Comparison of ENCODE assay signal across 9 cellular contexts in the genomic region with DNA sequence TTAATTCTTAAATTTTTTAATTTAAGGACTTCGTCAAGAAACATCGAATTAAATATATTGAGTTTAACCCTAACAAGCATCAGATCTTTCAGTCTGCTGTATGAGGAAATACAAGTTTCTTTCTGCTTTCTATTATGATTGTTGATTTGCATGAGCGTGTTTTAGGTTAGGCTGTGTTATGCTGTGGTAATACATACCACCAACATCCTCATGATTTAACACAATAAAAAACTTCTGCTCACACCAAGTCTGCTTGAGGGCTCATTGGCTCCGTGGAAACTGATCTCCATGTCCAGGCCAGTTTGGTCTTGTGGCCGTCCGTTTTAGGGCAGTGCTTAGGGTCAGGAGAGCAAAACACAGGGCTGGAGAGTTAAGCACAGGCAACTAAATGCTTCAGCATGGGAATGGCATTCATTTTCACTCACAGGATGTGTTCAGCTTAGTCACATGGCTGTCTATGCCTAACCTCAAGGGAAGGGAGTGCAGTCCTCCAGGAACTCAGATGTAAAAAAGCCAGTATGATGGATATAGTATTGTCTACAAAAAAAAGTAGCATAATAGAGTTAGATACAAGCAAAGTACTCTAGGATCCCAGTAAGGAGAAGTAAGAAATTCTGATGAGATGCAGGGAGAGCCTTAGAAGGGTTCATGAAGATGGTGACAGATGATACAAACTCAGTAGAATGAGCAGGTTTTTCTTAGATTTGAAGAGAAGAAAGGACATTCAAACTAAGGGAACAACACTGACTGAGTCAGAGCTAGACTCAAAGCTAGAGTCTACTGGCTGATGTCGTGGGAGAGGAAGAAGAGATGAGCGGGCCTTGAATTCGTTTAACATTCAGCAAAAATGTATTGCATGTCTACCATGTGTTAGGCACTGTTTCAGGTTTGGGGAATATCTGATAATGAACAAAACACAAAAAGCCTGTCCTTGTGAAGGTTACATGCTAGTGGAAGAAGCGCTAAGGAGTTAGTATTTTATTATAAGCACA. TPM values are rescaled to one million over a fixed set of nuclear protein-coding genes. Genes with fewer than 3 reads are reported as not detected.
DNase-seq lines count a peak whose midpoint lies in the region; ATAC-seq, FAIRE-seq and TF ChIP-seq lines count a peak whose summit lies in the region.
"Had no signal": no experiment of that assay in that cellular context is flagged by ENCODE, and none has a peak within 500 bp of the region (broad histone marks: within the 10 kb centered on the region; RNA-seq: fewer than 3 reads in every experiment).

No MANE protein-coding gene starts in this region.

- TF ChIP-seq POLR2A in A549 (IDR thresholded peaks at IDR 0.05; ENCODE audit: low read length) (no peak), GM18505 (IDR thresholded peaks at IDR 0.05; ENCODE audit: borderline replicate concordance, extremely low read depth, insufficient read depth, insufficient read length) (no peak)

- peaks cover 60% of the 10 kb centered on the region for H4K20me1 ChIP-seq in keratinocyte (ENCODE audit: control insufficient read depth, extremely low read depth, insufficient read depth, low read length)

- no peak for FAIRE-seq in A549 (lab: Jason Lieb, UNC)
- peak; percentile 65 for FAIRE-seq in keratinocyte (lab: Jason Lieb, UNC)

- POLR2A ChIA-PET in A549 (lab: Yijun Ruan, JAX) (no interaction called here), HEK293 (lab: Yijun Ruan, JAX) (no interaction called here)

- H3K27ac ChIP-seq in A549 (peak overlapping the region in 1 of 2 experiments; percentile 52; a peak in 3 of 6 replicates), HEK293 (ENCODE audit: extremely low read depth, low read depth, low read length) (peak overlapping the region; percentile 50), keratinocyte (ENCODE audit: control insufficient read depth, insufficient read depth, low read length) (peak overlapping the region; percentile 59)

- H2AFZ ChIP-seq in keratinocyte (ENCODE audit: control insufficient read depth, low read length) = no peak overlapping the region

- H3K4me3 ChIP-seq in A549 (no peak overlapping the region), HEK293 (ENCODE audit: low read depth, low read length) (no peak overlapping the region), keratinocyte (ENCODE audit: control insufficient read depth in 2 of 3, extremely low read depth in 1 of 3, insufficient read depth in 2 of 3, low read depth in 1 of 3, low read length in 3 of 3) (peak overlapping the region in 1 of 3 experiments; percentile 4)

- peaks cover 3% of the 10 kb centered on the region for H3K9me1 ChIP-seq in keratinocyte (ENCODE audit: control insufficient read depth, extremely low read depth, insufficient read depth, low read length)

- no peaks in the 10 kb centered on the region for H3K27me3 ChIP-seq in keratinocyte (ENCODE audit: control insufficient read depth, extremely low read depth, insufficient read depth, low read length)

- H3K9ac ChIP-seq in keratinocyte (ENCODE audit: control insufficient read depth, extremely low read depth, insufficient read depth, low read length) = peak overlapping the region; percentile 9

- 79% methylated on average over 10 of the region's 10 CpGs for WGBS in A549 (ENCODE audit: missing lambda C conversion rate)

- TF ChIP-seq EP300 in A549 (IDR thresholded peaks at IDR 0.05) = no peak

- H3K4me2 ChIP-seq in A549 (peak overlapping the region; percentile 15; the same call in 2 of the 3 replicates), keratinocyte (ENCODE audit: control insufficient read depth, extremely low read depth, insufficient read depth, low read depth, low read length) (peak overlapping the region; percentile 58)

- dilution Hi-C loops in keratinocyte (cut with MboI; ENCODE audit: extremely low pct_ligation_motif_present, low sequenced_read_pairs) = no loop called here

- TF ChIP-seq RAD21 in A549 (conservative IDR thresholded peaks at IDR 0.05 in 1 of 2, IDR thresholded peaks at IDR 0.05 in 1 of 2) = no peak

- CTCF ChIA-PET in A549 (lab: Yijun Ruan, JAX) = interaction anchor here (0.6 to 3.9 kb wide), 2 partner anchors 11 to 83 kb away, joined by 3 to 16 read pairs; no protein-coding TSS in a partner anchor
- CTCF ChIA-PET in HEK293 (lab: Yijun Ruan, JAX) = interaction anchor here (1.0 kb wide), 1 partner anchor 11 kb away, joined by 3 read pairs; no protein-coding TSS in a partner anchor

- peaks cover 94% of the 10 kb centered on the region for H3K79me2 ChIP-seq in keratinocyte (ENCODE audit: control insufficient read depth, insufficient read depth, low read length)

- ATAC-seq in A549 (peak; percentile 30 to 67; a peak in 3 of 6 replicates), GM18505 (IDR thresholded peaks at IDR 0.05; ENCODE audit: unreplicated experiment) (no peak), GM21717 (IDR thresholded peaks at IDR 0.05; ENCODE audit: unreplicated experiment) (no peak)

- peaks cover 0 to 8% of the 10 kb centered on the region in 2 experiments; a peak in 1 of 3 replicates for H3K36me3 ChIP-seq in HEK293 (ENCODE audit: control insufficient read depth in 2 of 2, insufficient read depth in 1 of 2, low read length in 2 of 2)
- peaks cover 5 to 8% of the 10 kb centered on the region in 2 experiments for H3K36me3 ChIP-seq in keratinocyte (ENCODE audit: control insufficient read depth in 2 of 2, extremely low read depth in 1 of 2, insufficient read depth in 2 of 2, low read length in 2 of 2)

- H3K4me1 ChIP-seq in A549 = peaks cover 53% of the 10 kb centered on the region
- peaks cover 53% of the 10 kb centered on the region for H3K4me1 ChIP-seq in HEK293 (ENCODE audit: control insufficient read depth, insufficient read depth, low read length)
- H3K4me1 ChIP-seq in keratinocyte (ENCODE audit: control insufficient read depth, extremely low read depth, insufficient read depth, low read length) = peaks cover 53% of the 10 kb centered on the region

- no peak for DNase-seq in A549 (ENCODE audit: low read depth in 1 of 2, low spot score in 1 of 2)
- peak; percentile 97 for DNase-seq in amniotic epithelial cell (ENCODE audit: low read depth)
- DNase-seq in keratinocyte (ENCODE audit: low read depth, low spot score) = no peak
- no peak for DNase-seq in NCI-H345 treated with DMSO at 0.1 percent for 48 hours (lab: John Stamatoyannopoulos, UW; ENCODE audit: unreplicated experiment)
- DNase-seq in 8988T = no peak
- DNase-seq: stimulated activated CD4-positive, alpha-beta T cell treated with anti-CD3 and anti-CD28 coated beads, Interleukin-2, amount 100 ng/mL, for 24 hours had no signal

- TF ChIP-seq CTCF in A549 (IDR thresholded peaks at IDR 0.05) = no peak
- TF ChIP-seq CTCF in HEK293 (tag by site-specific recombination; IDR thresholded peaks at IDR 0.05) = no peak
- TF ChIP-seq CTCF in keratinocyte (optimal IDR thresholded peaks at IDR 0.05 in 1 of 3, IDR thresholded peaks at IDR 0.05 in 1 of 3, conservative IDR thresholded peaks at IDR 0.05 in 1 of 3; ENCODE audit: extremely low read depth in 1 of 3, insufficient read depth in 2 of 3, low read length in 3 of 3) = no peak

- H3K9me3 ChIP-seq in A549 (no peaks in the 10 kb centered on the region), HEK293 (ENCODE audit: control insufficient read depth, insufficient read depth, low read depth, low read length) (no peaks in the 10 kb centered on the region), keratinocyte (ENCODE audit: control insufficient read depth, low read depth, low read length) (no peaks in the 10 kb centered on the region)

TF ChIP-seq in A549, 52 proteins besides CTCF, POLR2A, EP300 and RAD21:
- TF ChIP-seq MAFK (IDR thresholded peaks at IDR 0.05; ENCODE audit: partially characterized antibody) (no peak), EHF (CRISPR knock-in tag; IDR thresholded peaks at IDR 0.05) (no peak), SMC3 (IDR thresholded peaks at IDR 0.05) (no peak)

TF ChIP-seq in HEK293, 187 proteins besides CTCF, POLR2A, EP300 and RAD21:
- TF ChIP-seq ZBTB48 (tag by site-specific recombination; IDR thresholded peaks at IDR 0.05) (0 out of 2 replicates have a peak, but pooled peaks have one; percentile 13), ZNF777 (tag by site-specific recombination; IDR thresholded peaks at IDR 0.05; ENCODE audit: borderline replicate concordance) (no peak), ZBTB17 (tag by site-specific recombination; IDR thresholded peaks at IDR 0.05) (0 out of 2 replicates have a peak, but pooled peaks have one; percentile 41), MZF1 (tag by site-specific recombination; IDR thresholded peaks at IDR 0.05; ENCODE audit: borderline replicate concordance) (no peak), ZNF600 (tag by site-specific recombination; IDR thresholded peaks at IDR 0.05) (peak; percentile 76), ZNF211 (tag by site-specific recombination; IDR thresholded peaks at IDR 0.05; ENCODE audit: low read depth) (no peak), ZNF76 (tag by site-specific recombination; IDR thresholded peaks at IDR 0.05; ENCODE audit: borderline replicate concordance, low read depth) (no peak)
- TF ChIP-seq, protein P1, sequence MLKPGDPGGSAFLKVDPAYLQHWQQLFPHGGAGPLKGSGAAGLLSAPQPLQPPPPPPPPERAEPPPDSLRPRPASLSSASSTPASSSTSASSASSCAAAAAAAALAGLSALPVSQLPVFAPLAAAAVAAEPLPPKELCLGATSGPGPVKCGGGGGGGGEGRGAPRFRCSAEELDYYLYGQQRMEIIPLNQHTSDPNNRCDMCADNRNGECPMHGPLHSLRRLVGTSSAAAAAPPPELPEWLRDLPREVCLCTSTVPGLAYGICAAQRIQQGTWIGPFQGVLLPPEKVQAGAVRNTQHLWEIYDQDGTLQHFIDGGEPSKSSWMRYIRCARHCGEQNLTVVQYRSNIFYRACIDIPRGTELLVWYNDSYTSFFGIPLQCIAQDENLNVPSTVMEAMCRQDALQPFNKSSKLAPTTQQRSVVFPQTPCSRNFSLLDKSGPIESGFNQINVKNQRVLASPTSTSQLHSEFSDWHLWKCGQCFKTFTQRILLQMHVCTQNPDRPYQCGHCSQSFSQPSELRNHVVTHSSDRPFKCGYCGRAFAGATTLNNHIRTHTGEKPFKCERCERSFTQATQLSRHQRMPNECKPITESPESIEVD (tag by site-specific recombination; IDR thresholded peaks at IDR 0.05) = 0 out of 2 replicates have a peak, but pooled peaks have one; percentile 3

RNA-seq across cellular contexts. Expression of a gene that starts 16.3 kb away (rescaled TPM):
- polyA plus RNA-seq in A549 (2011; rRNA removed) (89.9 and 97.6 TPM in 2 replicates), A549 (2017; fragmentation: RNase III; extraction: RNeasy Plus Mini Kit Qiagen cat#74134 plus additional on column Dnase treatment) (59.7 to 66.2 TPM (median 60.4 TPM) in 3 replicates), keratinocyte (104 to 133 TPM (median 109 TPM) in 3 replicates)
- polyA plus RNA-seq in A549 (2012; cell fraction: cytosol; rRNA removed) = 48.8 and 54.3 TPM in 2 replicates
- polyA plus RNA-seq in A549 (2012; cell fraction: nucleus; rRNA removed) = 70.3 and 84.2 TPM in 2 replicates
- polyA minus RNA-seq in A549 (2011; rRNA and poly(A)+ RNA removed) = 65.6 and 74.0 TPM in 2 replicates
- polyA plus RNA-seq in keratinocyte (2011; ENCODE audit: low read depth) = 140 TPM
- 76.3 and 108 TPM in 2 replicates for polyA plus RNA-seq in keratinocyte (2011; cell fraction: cytosol; rRNA removed)
- 222 and 234 TPM in 2 replicates for polyA plus RNA-seq in keratinocyte (2011; cell fraction: nucleus; rRNA removed)
- 75.5 and 77.8 TPM in 2 replicates for polyA plus RNA-seq in keratinocyte (2012; ENCODE audit: low replicate concordance)
- 33.2 to 176 TPM (median 102 TPM) in 3 replicates for polyA minus RNA-seq in keratinocyte
- 114 TPM for polyA minus RNA-seq in keratinocyte (2011; cell fraction: cytosol; rRNA and poly(A)+ RNA removed)
- 100 and 181 TPM in 2 replicates for polyA minus RNA-seq in keratinocyte (2011; cell fraction: nucleus; rRNA and poly(A)+ RNA removed)

Comparison
In these comparisons a context has a peak if more than half of its experiments do, and no peak if none do; other contexts are left out.
1. ATAC-seq: peak in A549 (2 of 2); none in GM18505 (single experiment) and GM21717 (single experiment).